In the genomic region with DNA sequence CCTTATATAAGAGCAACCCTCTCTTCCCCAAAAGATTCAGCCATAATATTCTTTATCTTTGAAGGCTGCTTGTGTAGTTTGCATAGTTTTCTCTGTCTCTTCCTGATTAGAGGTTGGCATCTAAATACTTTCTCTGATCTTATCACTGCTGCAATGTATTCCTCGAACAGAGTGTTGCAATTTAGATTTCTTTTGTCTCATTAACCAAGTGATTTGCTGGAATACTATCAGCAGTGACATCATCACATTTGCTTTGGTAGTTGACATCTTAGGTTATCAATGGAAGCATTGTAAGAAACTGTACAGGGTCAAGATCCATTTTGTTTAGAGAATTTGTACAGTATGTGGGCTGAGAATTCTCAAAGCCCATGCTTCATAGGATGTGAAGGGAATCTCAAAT, we compare ENCODE assay signal across 23 cellular contexts.
DNase-seq lines count a peak whose midpoint lies in the region; ATAC-seq and TF ChIP-seq lines count a peak whose summit lies in the region.
"Had no signal": no experiment of that assay in that cellular context is flagged by ENCODE, and none has a peak within 500 bp of the region (broad histone marks: within the 10 kb centered on the region; RNA-seq: fewer than 3 reads in every experiment).

No MANE protein-coding gene starts in this region.

- H3K4me3 Mint-ChIP-seq in HFFc6: peak overlapping the region; percentile 13; the same call in 1 of the 2 replicates
- H3K4me3 Mint-ChIP-seq: activated CD4-positive, alpha-beta T cell treated with anti-CD3 and anti-CD28 coated beads for 36 hours; activated naive CD8-positive, alpha-beta T cell treated with anti-CD3 and anti-CD28 coated beads, Interleukin-2, amount 50 U/mL, for 24 hours; activated T-cell treated with anti-CD3 and anti-CD28 coated beads, Interleukin-2, amount 50 U/mL, for 24 hours; CD14-positive monocyte; IgD-negative memory B cell; naive thymus-derived CD4-positive, alpha-beta T cell; T-helper 1 cell treated with Interleukin-12 subunit alpha and Interleukin-12 subunit beta and Interleukin-4 antibody, amounts not matched to agents 30 μg/mL and 1 μg/mL, for 36 hours; type B pancreatic cell had no signal

- 0 to 23% methylated on average over 1 of the region's 1 CpG for WGBS in tibial nerve, 2 donors
- 0 to 27% (median 18%) methylated on average over 1 of the region's 1 CpG for WGBS in stomach, 5 donors

- TF ChIP-seq POLR2A in tibial nerve (IDR thresholded peaks at IDR 0.05): no peak
- TF ChIP-seq POLR2A in stomach (IDR thresholded peaks at IDR 0.05): no peak

- H3K36me3 ChIP-seq in tibial nerve (no peaks in the 10 kb centered on the region), stomach (no peaks in the 10 kb centered on the region)
- H3K36me3 ChIP-seq: brain microvascular endothelial cell had no signal

- peaks cover 0 to 23% (median 8%) of the 10 kb centered on the region in 4 donors for H3K4me1 ChIP-seq in tibial nerve
- H3K4me1 ChIP-seq in stomach: peaks cover 0 to 26% (median 3%) of the 10 kb centered on the region in 4 donors

- H3K9me3 ChIP-seq in tibial nerve (no peaks in the 10 kb centered on the region), stomach (no peaks in the 10 kb centered on the region)

- peak; percentile 6 for DNase-seq in HFFc6
- peak; percentile 24 for DNase-seq in iris pigment epithelial cell (ENCODE audit: low read depth)
- DNase-seq in tibial nerve (ENCODE audit: low spot score in 2 of 2): no peak
- no peak for DNase-seq in Kasumi-1 (lab: John Stamatoyannopoulos, UW)
- DNase-seq in cerebellum (ENCODE audit: low spot score): no peak
- no peak for DNase-seq in stomach
- DNase-seq: activated CD4-positive, alpha-beta T cell treated with anti-CD3 and anti-CD28 coated beads for 36 hours; activated naive CD8-positive, alpha-beta T cell treated with anti-CD3 and anti-CD28 coated beads, Interleukin-2, amount 50 U/mL, for 24 hours; activated T-cell treated with anti-CD3 and anti-CD28 coated beads, Interleukin-2, amount 50 U/mL, for 24 hours; brain microvascular endothelial cell; Calu3; kidney; midbrain; naive thymus-derived CD4-positive, alpha-beta T cell; NCI-H1092; NCI-H187; stimulated activated CD4-positive, alpha-beta T cell treated with anti-CD3 and anti-CD28 coated beads, Interleukin-1b, Interleukin-23, amount 100 ng/mL, for 48 hours had no signal

- H3K27ac Mint-ChIP-seq in HFFc6: peak overlapping the region; percentile 3; the same call in 1 of the 2 replicates
- H3K27ac Mint-ChIP-seq: activated CD4-positive, alpha-beta T cell treated with anti-CD3 and anti-CD28 coated beads for 36 hours; activated naive CD8-positive, alpha-beta T cell treated with anti-CD3 and anti-CD28 coated beads, Interleukin-2, amount 50 U/mL, for 24 hours; activated T-cell treated with anti-CD3 and anti-CD28 coated beads, Interleukin-2, amount 50 U/mL, for 24 hours; CD14-positive monocyte; IgD-negative memory B cell; naive thymus-derived CD4-positive, alpha-beta T cell; T-helper 1 cell treated with Interleukin-12 subunit alpha and Interleukin-12 subunit beta and Interleukin-4 antibody, amounts not matched to agents 30 μg/mL and 1 μg/mL, for 36 hours; type B pancreatic cell had no signal

- peaks cover 4% of the 10 kb centered on the region; the same call in 1 of the 2 replicates for H3K9me3 Mint-ChIP-seq in HFFc6
- H3K9me3 Mint-ChIP-seq: activated naive CD8-positive, alpha-beta T cell treated with anti-CD3 and anti-CD28 coated beads, Interleukin-2, amount 50 U/mL, for 24 hours; activated T-cell treated with anti-CD3 and anti-CD28 coated beads, Interleukin-2, amount 50 U/mL, for 24 hours; IgD-negative memory B cell; naive thymus-derived CD4-positive, alpha-beta T cell; T-helper 1 cell treated with Interleukin-12 subunit alpha and Interleukin-12 subunit beta and Interleukin-4 antibody, amounts not matched to agents 30 μg/mL and 1 μg/mL, for 36 hours; type B pancreatic cell had no signal

- H3K4me3 ChIP-seq in tibial nerve (no peak overlapping the region), stomach (no peak overlapping the region)
- H3K4me3 ChIP-seq: smooth muscle cell had no signal

- intact Hi-C loops in stomach (cut with DNase I; ENCODE audit: low total_unique reads): no loop called here

- ATAC-seq in SK-N-SH treated with all-trans-retinoic acid at 6 μM for 48 hours: no peak
- ATAC-seq: activated CD4-positive, alpha-beta T cell treated with anti-CD3 and anti-CD28 coated beads for 36 hours; activated naive CD8-positive, alpha-beta T cell treated with anti-CD3 and anti-CD28 coated beads, Interleukin-2, amount 50 U/mL, for 24 hours; naive thymus-derived CD4-positive, alpha-beta T cell had no signal

- H3K36me3 Mint-ChIP-seq in HFFc6 (ENCODE audit: low read depth): no peaks in the 10 kb centered on the region
- H3K36me3 Mint-ChIP-seq: CD14-positive monocyte; naive thymus-derived CD4-positive, alpha-beta T cell had no signal

- H3K4me1 Mint-ChIP-seq in HFFc6 (ENCODE audit: low read depth): peaks cover 11% of the 10 kb centered on the region
- H3K4me1 Mint-ChIP-seq: activated CD4-positive, alpha-beta T cell treated with anti-CD3 and anti-CD28 coated beads for 36 hours; activated naive CD8-positive, alpha-beta T cell treated with anti-CD3 and anti-CD28 coated beads, Interleukin-2, amount 50 U/mL, for 24 hours; CD14-positive monocyte; IgD-negative memory B cell; naive thymus-derived CD4-positive, alpha-beta T cell had no signal

- H3K27ac ChIP-seq in tibial nerve (peak overlapping the region in 3 of 4 donors; percentile 36 to 73 (median 43)), stomach (no peak overlapping the region)
- H3K27ac ChIP-seq: brain microvascular endothelial cell had no signal

- no peaks in the 10 kb centered on the region for H3K27me3 ChIP-seq in tibial nerve
- H3K27me3 ChIP-seq in stomach: no peaks in the 10 kb centered on the region
- H3K27me3 ChIP-seq: brain microvascular endothelial cell had no signal

- TF ChIP-seq EP300 in tibial nerve (IDR thresholded peaks at IDR 0.05) (no peak), stomach (IDR thresholded peaks at IDR 0.05) (no peak)

- TF ChIP-seq CTCF in HFFc6 (IDR thresholded peaks at IDR 0.05): no peak
- no peak for TF ChIP-seq CTCF in tibial nerve (IDR thresholded peaks at IDR 0.05)
- no peak for TF ChIP-seq CTCF in stomach (IDR thresholded peaks at IDR 0.05)

- H3K27me3 Mint-ChIP-seq in HFFc6 (ENCODE audit: insufficient read depth): no peaks in the 10 kb centered on the region

TF ChIP-seq in SK-N-SH treated with all-trans-retinoic acid at 6 μM for 48 hours, 23 proteins besides CTCF, POLR2A, EP300 and RAD21:
- TF ChIP-seq ISL1 (CRISPR knock-in tag; IDR thresholded peaks at IDR 0.05): peak; percentile 65
- no peak for TF ChIP-seq ZFP3 (CRISPR knock-in tag; IDR thresholded peaks at IDR 0.05)
- TF ChIP-seq RARB (CRISPR knock-in tag; IDR thresholded peaks at IDR 0.05): no peak
- TF ChIP-seq ZNF70 (CRISPR knock-in tag; IDR thresholded peaks at IDR 0.05): no peak
- TF ChIP-seq PPARA (CRISPR knock-in tag; IDR thresholded peaks at IDR 0.05; ENCODE audit: borderline replicate concordance): no peak
- no peak for TF ChIP-seq ZNF565 (CRISPR knock-in tag; conservative IDR thresholded peaks at IDR 0.05; ENCODE audit: low read depth)

Comparison
In these comparisons a context has a peak if more than half of its experiments do, and no peak if none do; other contexts are left out.
1. DNase-seq: peak in HFFc6 (single experiment) and iris pigment epithelial cell (single experiment); none in tibial nerve (0 of 2), Kasumi-1 (0 of 2), cerebellum (single experiment) and stomach (single experiment).
2. H3K27ac ChIP-seq: peak in tibial nerve (3 of 4); none in stomach (0 of 5).